Comparison of ENCODE assay signal across 2 cellular contexts in genomic region chr1:221723918-221724263, GRCh38.
TF ChIP-seq lines count a peak whose summit lies in the region.

No MANE protein-coding gene starts in this region.

TF ChIP-seq in GM12878, 131 proteins besides CTCF, POLR2A, EP300 and RAD21:
- no peak for TF ChIP-seq MTA3 (IDR thresholded peaks at IDR 0.05; ENCODE audit: borderline replicate concordance, low read length)
- 0 out of 2 replicates have a peak, but pooled peaks have one; percentile 4 for TF ChIP-seq CBX5 (IDR thresholded peaks at IDR 0.05; ENCODE audit: low read depth)
- TF ChIP-seq SIN3A (IDR thresholded peaks at IDR 0.05; ENCODE audit: low read depth, low read length), result no peak
- TF ChIP-seq IKZF1 (conservative IDR thresholded peaks at IDR 0.05), result no peak
- TF ChIP-seq BCLAF1 (IDR thresholded peaks at IDR 0.05), result no peak
- TF ChIP-seq TCF7 (IDR thresholded peaks at IDR 0.05; ENCODE audit: borderline replicate concordance), result no peak

TF ChIP-seq in WTC11, 78 proteins besides CTCF, POLR2A, EP300 and RAD21:
- no peak for TF ChIP-seq MXD4 (CRISPR knock-in tag; IDR thresholded peaks at IDR 0.05; ENCODE audit: borderline replicate concordance)
- no peak for TF ChIP-seq USF1 (CRISPR knock-in tag; IDR thresholded peaks at IDR 0.05)
- no peak for TF ChIP-seq ZBTB43 (CRISPR knock-in tag; IDR thresholded peaks at IDR 0.05)
- TF ChIP-seq EMX1 (CRISPR knock-in tag; IDR thresholded peaks at IDR 0.05), result no peak
- TF ChIP-seq FOXP1 (CRISPR knock-in tag; IDR thresholded peaks at IDR 0.05; ENCODE audit: borderline replicate concordance), result no peak
- no peak for TF ChIP-seq ETV6 (CRISPR knock-in tag; IDR thresholded peaks at IDR 0.05)
- TF ChIP-seq ZNF317 (CRISPR knock-in tag; IDR thresholded peaks at IDR 0.05; ENCODE audit: borderline replicate concordance, low read depth), result no peak
- no peak for TF ChIP-seq FOXJ3 (CRISPR knock-in tag; IDR thresholded peaks at IDR 0.05; ENCODE audit: borderline replicate concordance)
- no peak for TF ChIP-seq ATF6 (CRISPR knock-in tag; IDR thresholded peaks at IDR 0.05)
- TF ChIP-seq HMGA2 (CRISPR knock-in tag; IDR thresholded peaks at IDR 0.05), result no peak
- TF ChIP-seq TEAD4 (CRISPR knock-in tag; IDR thresholded peaks at IDR 0.05), result no peak
- no peak for TF ChIP-seq OVOL2 (CRISPR knock-in tag; IDR thresholded peaks at IDR 0.05; ENCODE audit: borderline replicate concordance)
- TF ChIP-seq ZNF219 (CRISPR knock-in tag; IDR thresholded peaks at IDR 0.05; ENCODE audit: borderline replicate concordance), result no peak
- TF ChIP-seq NFYB (CRISPR knock-in tag; conservative IDR thresholded peaks at IDR 0.05; ENCODE audit: low read depth), result no peak
- TF ChIP-seq KAT7 (CRISPR knock-in tag; IDR thresholded peaks at IDR 0.05; ENCODE audit: borderline replicate concordance), result no peak
- TF ChIP-seq ATF1 (CRISPR knock-in tag; IDR thresholded peaks at IDR 0.05), result no peak
- TF ChIP-seq NFE2L1 (CRISPR knock-in tag; IDR thresholded peaks at IDR 0.05), result no peak
